21 cellular contexts compared by ENCODE assay signal in genomic region chr14:61429316-61429715, GRCh38.
A peak's percentile ranks its signal among the peaks of the same experiment; 100 is the strongest.
DNase-seq lines count a peak whose midpoint lies in the region; ATAC-seq and TF ChIP-seq lines count a peak whose summit lies in the region.
"Had no signal": no experiment of that assay in that cellular context is flagged by ENCODE, and none has a peak within 500 bp of the region (broad histone marks: within the 10 kb centered on the region; RNA-seq: fewer than 3 reads in every experiment).

No MANE protein-coding gene starts in this region.

- H3K27me3 Mint-ChIP-seq in T-cell: no peaks in the 10 kb centered on the region
- H3K27me3 Mint-ChIP-seq: central memory CD8-positive, alpha-beta T cell had no signal

- ATAC-seq in left cardiac atrium (no peak), T-cell (replicated peaks in 1 of 4) (no peak), HG02763 (IDR thresholded peaks at IDR 0.05; ENCODE audit: unreplicated experiment) (no peak)
- ATAC-seq: lower lobe of right lung had no signal

- TF ChIP-seq CTCF in left ventricle myocardium inferior (IDR thresholded peaks at IDR 0.05; ENCODE audit: borderline replicate concordance) (no peak), epithelial cell of esophagus (IDR thresholded peaks at IDR 0.05; ENCODE audit: insufficient read depth, low read depth, low read length, missing control alignments) (no peak)

- DNase-seq in left ventricle myocardium inferior (no peak), left cardiac atrium (no peak), T-cell (no peak), epithelial cell of esophagus (ENCODE audit: low read depth) (peak; percentile 35), NCI-H345 treated with DMSO at 0.1 percent for 48 hours (lab: John Stamatoyannopoulos, UW; ENCODE audit: unreplicated experiment) (no peak), caudate nucleus (lab: John Stamatoyannopoulos, UW) (no peak), NAMALWA (ENCODE audit: low spot score) (no peak)
- DNase-seq: amygdala; esophagus squamous epithelium; glutamatergic neuron; KBM-7; lower lobe of right lung; NCI-H1048; OCI-M1; SHP77 treated with DMSO at 0.1 percent for 48 hours; stimulated activated CD4-positive, alpha-beta T cell treated with anti-CD3 and anti-CD28 coated beads, Interleukin-12 subunit alpha, Interleukin-12 subunit beta, amount 100 ng/mL, for 4 hours; stimulated activated CD8-positive, alpha-beta memory T cell treated with anti-CD3 and anti-CD28 coated beads, Interleukin-4, amount 100 ng/mL, for 48 hours had no signal

- POLR2A ChIA-PET in T-cell (lab: Charles Lee): interaction anchor here (0.6 to 1.4 kb wide), 3 partner anchors 10 to 125 kb away, joined by 3 to 4 read pairs (median 3); no protein-coding TSS in a partner anchor

- CTCF ChIA-PET in T-cell (lab: Charles Lee): interaction anchor here in 1 of 2 donors (0.6 kb wide), 1 partner anchor 300 kb away, joined by 3 read pairs; no protein-coding TSS in a partner anchor

- peaks cover 54% of the 10 kb centered on the region for H3K4me1 ChIP-seq in left ventricle myocardium inferior

- intact Hi-C loops in left ventricle myocardium inferior (cut with micrococcal nuclease): no loop called here
- intact Hi-C loops in left cardiac atrium (cut with DNase I): no loop called here

- H3K4me3 ChIP-seq in left ventricle myocardium inferior: no peak overlapping the region
- no peak overlapping the region for H3K4me3 ChIP-seq in epithelial cell of esophagus (ENCODE audit: low read length)
- H3K4me3 ChIP-seq: esophagus squamous epithelium, lower lobe of right lung, right atrium auricular region had no signal

- peak overlapping the region; percentile 61 to 62 for H3K27ac Mint-ChIP-seq in T-cell
- H3K27ac Mint-ChIP-seq: T-helper 1 cell treated with Interleukin-12 subunit alpha and Interleukin-12 subunit beta and Interleukin-4 antibody, amounts not matched to agents 30 μg/mL and 1 μg/mL, for 36 hours had no signal

- peak overlapping the region; percentile 47 for H3K27ac ChIP-seq in left ventricle myocardium inferior (replicated peaks)
- no peak overlapping the region for H3K27ac ChIP-seq in caudate nucleus (ENCODE audit: low read depth, low read length)
- H3K27ac ChIP-seq: lower lobe of right lung, right atrium auricular region had no signal

- H3K4me3 Mint-ChIP-seq in T-cell: peak overlapping the region in 1 of 3 donors; percentile 40
- H3K4me3 Mint-ChIP-seq: T-helper 1 cell treated with Interleukin-12 subunit alpha and Interleukin-12 subunit beta and Interleukin-4 antibody, amounts not matched to agents 30 μg/mL and 1 μg/mL, for 36 hours had no signal

- peaks cover 95 to 98% (median 95%) of the 10 kb centered on the region in 3 donors for H3K4me1 Mint-ChIP-seq in T-cell

- peaks cover 0 to 8% (median 0%) of the 10 kb centered on the region in 3 donors for H3K9me3 Mint-ChIP-seq in T-cell
- H3K9me3 Mint-ChIP-seq: central memory CD8-positive, alpha-beta T cell had no signal

- peaks cover 31% of the 10 kb centered on the region for H3K36me3 Mint-ChIP-seq in T-cell

- no peaks in the 10 kb centered on the region for H3K27me3 ChIP-seq in left ventricle myocardium inferior (ENCODE audit: low read depth)
- H3K27me3 ChIP-seq: esophagus squamous epithelium, right atrium auricular region had no signal

- H3K36me3 ChIP-seq in left ventricle myocardium inferior: no peaks in the 10 kb centered on the region
- H3K36me3 ChIP-seq: esophagus squamous epithelium, lower lobe of right lung, right atrium auricular region had no signal

- peaks cover 4% of the 10 kb centered on the region for H3K9me3 ChIP-seq in left ventricle myocardium inferior (replicated peaks)
- H3K9me3 ChIP-seq: esophagus squamous epithelium, lower lobe of right lung, right atrium auricular region had no signal
